Comparison of ENCODE assay signal across 8 cellular contexts in the genomic region with DNA sequence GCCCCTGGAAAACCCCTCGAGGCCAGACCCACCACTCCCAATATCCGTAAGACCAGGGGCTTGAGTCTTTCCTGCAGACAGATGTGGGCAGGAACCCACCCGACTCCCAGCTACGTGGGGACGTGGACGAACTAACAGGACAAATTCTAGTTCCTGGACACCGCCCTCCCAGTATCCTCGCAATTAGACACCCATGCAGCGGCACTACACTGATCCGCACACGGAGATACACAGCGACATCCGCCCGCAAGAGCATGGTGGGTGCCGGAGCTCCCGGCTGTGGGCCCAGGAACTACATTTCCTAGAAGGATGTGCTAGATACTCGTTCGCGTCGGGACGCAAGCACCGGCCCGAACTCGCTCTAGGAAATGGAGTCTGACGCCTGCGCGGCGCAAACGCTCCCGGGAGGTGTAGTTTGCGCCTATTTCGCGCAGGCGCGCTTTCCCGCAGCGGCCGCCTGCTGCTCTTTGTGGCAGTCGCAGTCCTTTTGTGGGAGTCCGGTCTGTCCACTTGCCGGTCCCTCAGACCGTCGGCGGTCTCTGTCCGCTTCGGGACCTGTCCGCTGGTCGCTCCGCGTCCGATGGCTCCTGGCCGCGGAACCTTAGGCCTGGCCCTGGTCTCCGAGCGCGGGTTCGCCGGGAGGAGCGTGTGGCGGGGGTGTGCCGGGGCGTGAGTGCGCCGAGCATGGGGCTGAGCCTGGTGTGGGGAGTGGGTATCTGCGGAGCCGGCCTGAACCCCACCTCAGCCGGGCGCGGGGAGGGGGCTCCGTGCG. TPM values are rescaled to one million over a fixed set of nuclear protein-coding genes. Genes with fewer than 3 reads are reported as not detected.
DNase-seq lines count a peak whose midpoint lies in the region; ATAC-seq lines count a peak whose summit lies in the region.

Gene ZNF74 (plus strand): TSS at position 447 of the 772 bp plus-strand sequence. CDS start 478 bp downstream, outside the sequence.

- peak; percentile 74 for ATAC-seq in GM18861 (IDR thresholded peaks at IDR 0.05; ENCODE audit: unreplicated experiment)
- ATAC-seq in HG03280 (IDR thresholded peaks at IDR 0.05; ENCODE audit: unreplicated experiment), result peak; percentile 78
- peak; percentile 96 for ATAC-seq in left lobe of liver

- peak; percentile 68 for DNase-seq in A172 (ENCODE audit: low spot score)
- DNase-seq in NCI-H526 (lab: John Stamatoyannopoulos, UW), result peak; percentile 77 to 91
- peak; percentile 74 to 77 for DNase-seq in activated CD4-positive, alpha-beta T cell treated with anti-CD3 and anti-CD28 coated beads, Interleukin-2, amount 50 U/mL, for 4 hours
- peak; percentile 75 to 89 for DNase-seq in dermis microvascular lymphatic vessel endothelial cell (ENCODE audit: low read depth in 2 of 2)
- DNase-seq in left lobe of liver (ENCODE audit: low spot score), result peak; percentile 93
- peak; percentile 83 for DNase-seq in stimulated activated CD4-positive, alpha-beta T cell treated with anti-CD3 and anti-CD28 coated beads, Interleukin-1b, Interleukin-23, amount 100 ng/mL, for 48 hours

RNA-seq across cellular contexts. Expression of gene ZNF74, which starts in this region (rescaled TPM):
- 8.5 and 10.8 TPM in 2 replicates for total RNA-seq in A172 (2014; rRNA removed; shearing (Covaris generic))
- total RNA-seq in dermis microvascular lymphatic vessel endothelial cell (10.0 and 15.7 TPM in 2 replicates), left lobe of liver (5.7 TPM)

Comparison
In these comparisons a context has a peak if more than half of its experiments do, and no peak if none do; other contexts are left out.
1. Peak in every context shown above with its lines: DNase-seq and ATAC-seq.